Comparison of ENCODE assay signal across 18 cellular contexts in genomic region chr6:15426926-15427325, GRCh38.
A peak's percentile ranks its signal among the peaks of the same experiment; 100 is the strongest.
DNase-seq lines count a peak whose midpoint lies in the region; ATAC-seq and TF ChIP-seq lines count a peak whose summit lies in the region.
"Had no signal": no experiment of that assay in that cellular context is flagged by ENCODE, and none has a peak within 500 bp of the region (broad histone marks: within the 10 kb centered on the region; RNA-seq: fewer than 3 reads in every experiment).

No MANE protein-coding gene starts in this region.

- H3K27ac Mint-ChIP-seq in CD14-positive monocyte, result peak overlapping the region; percentile 84 to 98 (median 94)
- H3K27ac Mint-ChIP-seq in nephron progenitor cell, result peak overlapping the region; percentile 97
- H3K27ac Mint-ChIP-seq: stimulated activated effector memory CD8-positive, alpha-beta T cell treated with anti-CD3 and anti-CD28 coated beads, Interleukin-12 subunit alpha, Interleukin-12 subunit beta, amount 100 ng/mL, for 72 hours had no signal

- intact Hi-C loops in CD14-positive monocyte (cut with micrococcal nuclease), result loop anchor here (5.0 to 10.0 kb wide), 2 partner anchors 45 to 62 kb away; no protein-coding TSS in a partner anchor

- DNase-seq in CD14-positive monocyte (ENCODE audit: low spot score) (no peak), HL-60 (ENCODE audit: low read depth in 1 of 2, low spot score in 1 of 2) (no peak), nephron progenitor cell (no peak), mucosa of gallbladder (ENCODE audit: low spot score) (no peak)
- DNase-seq: activated CD4-positive, alpha-beta T cell treated with anti-CD3 and anti-CD28 coated beads, Interleukin-2, amount 50 U/mL, for 48 hours; activated CD4-positive, CD25-positive, alpha-beta regulatory T cell; activated gamma-delta T cell; cortex of kidney; left cardiac atrium; naive thymus-derived CD8-positive, alpha-beta T cell; RPMI8226; SK-N-SH; stimulated activated CD4-positive, alpha-beta T cell treated with anti-CD3 and anti-CD28 coated beads, Interleukin-1b, Interleukin-23, amount 100 ng/mL, for 48 hours; testis had no signal

- H3K9me3 Mint-ChIP-seq in CD14-positive monocyte (no peaks in the 10 kb centered on the region), nephron progenitor cell (no peaks in the 10 kb centered on the region)
- H3K9me3 Mint-ChIP-seq: naive thymus-derived CD8-positive, alpha-beta T cell; stimulated activated effector memory CD8-positive, alpha-beta T cell treated with anti-CD3 and anti-CD28 coated beads, Interleukin-12 subunit alpha, Interleukin-12 subunit beta, amount 100 ng/mL, for 72 hours had no signal

- TF ChIP-seq CTCF in CD14-positive monocyte (IDR thresholded peaks at IDR 0.05), result no peak
- no peak for TF ChIP-seq CTCF in HL-60 (IDR thresholded peaks at IDR 0.05; ENCODE audit: insufficient read depth, low read length)
- no peak for TF ChIP-seq CTCF in VCaP (conservative IDR thresholded peaks at IDR 0.05)
- TF ChIP-seq CTCF in nephron progenitor cell (IDR thresholded peaks at IDR 0.05), result no peak

- H3K36me3 Mint-ChIP-seq in CD14-positive monocyte (peaks cover 51 to 55% of the 10 kb centered on the region in 2 donors), nephron progenitor cell (ENCODE audit: low read depth) (peaks cover 31% of the 10 kb centered on the region)

- peak overlapping the region; percentile 63 for H3K27ac ChIP-seq in HL-60 (replicated peaks)
- peak overlapping the region; percentile 64 for H3K27ac ChIP-seq in VCaP
- H3K27ac ChIP-seq: testis had no signal

- H3K4me1 Mint-ChIP-seq in CD14-positive monocyte (peaks cover 90% of the 10 kb centered on the region), nephron progenitor cell (peaks cover 97% of the 10 kb centered on the region)

- no peaks in the 10 kb centered on the region for H3K27me3 ChIP-seq in HL-60 (ENCODE audit: insufficient read depth, poor library complexity, severe bottlenecking)
- H3K27me3 ChIP-seq: testis had no signal

- H3K27me3 Mint-ChIP-seq in CD14-positive monocyte (ENCODE audit: low read depth in 3 of 3), result peaks cover 0 to 1% (median 0%) of the 10 kb centered on the region in 3 donors
- no peaks in the 10 kb centered on the region for H3K27me3 Mint-ChIP-seq in nephron progenitor cell (ENCODE audit: low read depth, poor library complexity)
- H3K27me3 Mint-ChIP-seq: naive thymus-derived CD8-positive, alpha-beta T cell had no signal

- ATAC-seq in GM19455 (IDR thresholded peaks at IDR 0.05; ENCODE audit: unreplicated experiment) (no peak), GM21528 (IDR thresholded peaks at IDR 0.05; ENCODE audit: low FRiP score, unreplicated experiment) (no peak)
- ATAC-seq: stimulated activated effector memory CD8-positive, alpha-beta T cell treated with anti-CD3 and anti-CD28 coated beads, Interleukin-12 subunit alpha, Interleukin-12 subunit beta, amount 100 ng/mL, for 72 hours had no signal

- H3K4me3 Mint-ChIP-seq in CD14-positive monocyte (no peak overlapping the region), nephron progenitor cell (peak overlapping the region; percentile 38)
- H3K4me3 Mint-ChIP-seq: stimulated activated effector memory CD8-positive, alpha-beta T cell treated with anti-CD3 and anti-CD28 coated beads, Interleukin-12 subunit alpha, Interleukin-12 subunit beta, amount 100 ng/mL, for 72 hours had no signal

- no peak overlapping the region for H3K4me3 ChIP-seq in HL-60 (replicated peaks; ENCODE audit: insufficient read depth, low read length)
- H3K4me3 ChIP-seq: testis had no signal
